ENCODE assay signal across 5 cellular contexts in the genomic region with DNA sequence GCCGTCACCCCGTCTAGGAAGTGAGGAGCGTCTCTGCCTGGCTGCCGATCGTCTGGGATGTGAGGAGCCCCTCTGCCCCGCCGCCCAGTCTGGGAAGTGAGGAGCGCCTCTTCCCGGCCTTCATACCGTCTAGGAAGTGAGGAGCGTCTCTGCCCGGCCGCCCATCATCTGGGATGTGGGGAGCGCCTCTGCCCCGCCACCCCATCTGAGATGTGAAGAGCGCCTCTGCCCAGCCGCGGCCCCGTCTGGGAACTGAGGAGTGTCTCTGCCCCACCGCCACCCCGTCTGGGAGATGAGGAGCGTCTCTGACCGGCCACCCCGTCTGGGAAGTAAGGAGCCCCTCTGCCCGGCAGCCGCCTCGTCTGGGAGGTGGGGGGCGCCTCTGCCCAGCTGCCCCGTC. TPM values are rescaled to one million over a fixed set of nuclear protein-coding genes. Genes with fewer than 3 reads are reported as not detected.
"Had no signal": no experiment of that assay in that cellular context is flagged by ENCODE, and none has a peak within 500 bp of the region (broad histone marks: within the 10 kb centered on the region; RNA-seq: fewer than 3 reads in every experiment).

No MANE protein-coding gene starts in this region.

RNA-seq across cellular contexts. Expression of gene PCDH8, which starts 30.6 kb away (rescaled TPM):
- total RNA-seq: subcutaneous adipose tissue, thoracic aorta, upper lobe of left lung, upper lobe of right lung, ureter had no signal
